In genomic region chr14:75549169-75549568, GRCh38 we compare ENCODE assay signal across 10 cellular contexts. TPM values are rescaled to one million over a fixed set of nuclear protein-coding genes. Genes with fewer than 3 reads are reported as not detected.
DNase-seq lines count a peak whose midpoint lies in the region; ATAC-seq, FAIRE-seq and TF ChIP-seq lines count a peak whose summit lies in the region.
"Had no signal": no experiment of that assay in that cellular context is flagged by ENCODE, and none has a peak within 500 bp of the region (broad histone marks: within the 10 kb centered on the region; RNA-seq: fewer than 3 reads in every experiment).

No MANE protein-coding gene starts in this region.

- in situ Hi-C loops in HepG2 (cut with HindIII; ENCODE audit: extremely low pct_ligation_motif_present, low pct_unique_long_range_greater_than_20kb) (no loop called here), GM23248 (cut with MboI) (no loop called here)

- peak overlapping the region; percentile 51; the same call in 1 of the 2 replicates for H3K4me2 ChIP-seq in HepG2 (ENCODE audit: low read depth, low read length)
- H3K4me2 ChIP-seq in GM23248 (ENCODE audit: unreplicated experiment) = no peak overlapping the region
- H3K4me2 ChIP-seq: KMS-11 had no signal

- POLR2A ChIA-PET in HepG2 (lab: Yijun Ruan, JAX) = interaction anchor here (1.1 to 2.8 kb wide), 3 partner anchors 9 to 14 kb away, joined by 3 to 13 read pairs (median 7); no protein-coding TSS in a partner anchor

- H3K9me2 ChIP-seq in GM23248 (ENCODE audit: insufficient read depth) = no peaks in the 10 kb centered on the region

- peak; percentile 72 for ATAC-seq in GM18502 (IDR thresholded peaks at IDR 0.05; ENCODE audit: poor library complexity, unreplicated experiment)
- ATAC-seq in GM19468 (IDR thresholded peaks at IDR 0.05; ENCODE audit: extremely low read depth, unreplicated experiment) = peak; percentile 54
- ATAC-seq in HG03196 (IDR thresholded peaks at IDR 0.05; ENCODE audit: unreplicated experiment) = peak; percentile 49
- ATAC-seq in HepG2 = no peak
- ATAC-seq in esophagus mucosa = no peak

- H3K27ac ChIP-seq in HepG2 (ENCODE audit: extremely low read length, insufficient read depth, low read length) (no peak overlapping the region), GM23248 (no peak overlapping the region)
- H3K27ac ChIP-seq: KMS-11 had no signal

- DNase-seq in HepG2 (ENCODE audit: low spot score) = no peak
- no peak for DNase-seq in GM23248
- no peak for DNase-seq in NCI-H345 treated with DMSO at 0.1 percent for 48 hours (lab: John Stamatoyannopoulos, UW; ENCODE audit: unreplicated experiment)
- DNase-seq: NCI-H510A treated with DMSO at 0.1 percent for 48 hours had no signal

- H3K9ac ChIP-seq in HepG2 (ENCODE audit: insufficient read depth, low read depth, low read length) = no peak overlapping the region
- H3K9ac ChIP-seq in GM23248 = no peak overlapping the region
- H3K9ac ChIP-seq: KMS-11 had no signal

- intact Hi-C loops in HepG2 (cut with micrococcal nuclease; ENCODE audit: unreplicated experiment) = no loop called here

- BruUV-seq in HepG2 (replicated peaks; lab: Mats Ljungman, UMichigan) = no TSS peak

- no peaks in the 10 kb centered on the region for H3K79me2 ChIP-seq in HepG2 (ENCODE audit: insufficient read depth, low read length)
- no peaks in the 10 kb centered on the region for H3K79me2 ChIP-seq in GM23248 (ENCODE audit: insufficient read depth)

- FAIRE-seq in HepG2 (lab: Jason Lieb, UNC) = no peak
- FAIRE-seq: H54 had no signal

- peaks cover 9% of the 10 kb centered on the region for H3K4me1 ChIP-seq in HepG2 (ENCODE audit: insufficient read depth, low read length)
- no peaks in the 10 kb centered on the region for H3K4me1 ChIP-seq in GM23248 (ENCODE audit: insufficient read depth)

- H3F3A ChIP-seq in GM23248 (ENCODE audit: insufficient read depth) = no peaks in the 10 kb centered on the region

- TF ChIP-seq EP300 in HepG2 (IDR thresholded peaks at IDR 0.05; ENCODE audit: low read depth in 2 of 2, low read length in 2 of 2) (no peak), HepG2 (CRISPR knock-in tag; IDR thresholded peaks at IDR 0.05; ENCODE audit: borderline replicate concordance) (no peak)

- TF ChIP-seq POLR2A in HepG2 (IDR thresholded peaks at IDR 0.05; ENCODE audit: insufficient read depth in 1 of 2, low read depth in 2 of 2, low read length in 2 of 2) = no peak

- WGBS in HepG2 (ENCODE audit: low lambda C conversion rate) = 69% methylated on average over 5 of the region's 5 CpGs
- 70 to 80% methylated on average over 5 of the region's 5 CpGs for WGBS in GM23248 (ENCODE audit: low coverage in 1 of 2, low lambda C conversion rate in 2 of 2, missing lambda C conversion rate in 2 of 2), 2 experiments

- no peak for TF ChIP-seq CTCF in HepG2 (CRISPR knock-in tag; IDR thresholded peaks at IDR 0.05)

- no peaks in the 10 kb centered on the region for H3K9me3 ChIP-seq in HepG2 (ENCODE audit: low read length)
- no peaks in the 10 kb centered on the region for H3K9me3 ChIP-seq in GM23248 (ENCODE audit: low read depth)

- no peak for TF ChIP-seq RAD21 in HepG2 (CRISPR knock-in tag; IDR thresholded peaks at IDR 0.05)

- CTCF ChIA-PET in HepG2 (lab: Yijun Ruan, JAX; ENCODE audit: low intra/inter-chr PET ratio, low total read pairs) = no interaction called here

- no peak overlapping the region for H3K4me3 ChIP-seq in HepG2 (replicated peaks in 1 of 3; ENCODE audit: insufficient read depth in 1 of 3, low read depth in 2 of 3, low read length in 3 of 3)
- no peak overlapping the region for H3K4me3 ChIP-seq in GM23248

- peaks cover 0 to 11% of the 10 kb centered on the region in 2 experiments; a peak in 1 of 5 replicates for H3K27me3 ChIP-seq in HepG2 (ENCODE audit: control insufficient read depth in 1 of 2, insufficient read depth in 2 of 2, low read length in 2 of 2)
- H3K27me3 ChIP-seq in GM23248 (replicated peaks; ENCODE audit: insufficient read depth) = peaks cover 12% of the 10 kb centered on the region; the same call in 1 of the 2 replicates

- H3K36me3 ChIP-seq in HepG2 (replicated peaks in 1 of 2; ENCODE audit: control insufficient read depth in 1 of 2, insufficient read depth in 2 of 2, low read length in 2 of 2) (no peaks in the 10 kb centered on the region), GM23248 (ENCODE audit: low read depth) (no peaks in the 10 kb centered on the region)

- no peak overlapping the region for H2AFZ ChIP-seq in HepG2 (ENCODE audit: low read length)
- no peak overlapping the region for H2AFZ ChIP-seq in GM23248

- H4K20me1 ChIP-seq in HepG2 (ENCODE audit: insufficient read depth, low read length) = no peaks in the 10 kb centered on the region; the same call in 1 of the 2 replicates
- no peaks in the 10 kb centered on the region for H4K20me1 ChIP-seq in GM23248 (ENCODE audit: insufficient read depth)

TF ChIP-seq in HepG2, 621 proteins besides CTCF, POLR2A, EP300 and RAD21 (continues in another document):
- no peak for TF ChIP-seq SALL1 (CRISPR knock-in tag; IDR thresholded peaks at IDR 0.05)

RNA-seq across cellular contexts. Expression of gene BATF, which starts 26.9 kb away (rescaled TPM):
- 0.22 and 0.44 TPM in 2 replicates for total RNA-seq in HepG2 (2016; rRNA removed; fragmentation: Illumina TruSeq; extraction: Trizol)
- total RNA-seq in HepG2 (2016; cell fraction: cytosol; rRNA removed; fragmentation: Illumina TruSeq; extraction: Trizol; ENCODE audit: low read depth) = 0.26 and 0.30 TPM in 2 replicates
- 0.19 TPM in 1 of 2 replicates, not detected in the other for total RNA-seq in HepG2 (2016; cell fraction: insoluble cytoplasmic fraction; rRNA removed; fragmentation: Illumina TruSeq; extraction: Trizol)
- total RNA-seq in HepG2 (2016; cell fraction: membrane; rRNA removed; fragmentation: Illumina TruSeq; extraction: Trizol) = 0.53 and 0.96 TPM in 2 replicates
- total RNA-seq in HepG2 (2016; cell fraction: nucleus; rRNA removed; fragmentation: Illumina TruSeq; extraction: Trizol) = not detected in 2 replicates
- polyA plus RNA-seq in HepG2 (2011; rRNA removed) = 0.37 and 0.88 TPM in 2 replicates
- polyA plus RNA-seq in HepG2 (2011; cell fraction: cytosol; rRNA removed) = 0.31 and 0.60 TPM in 2 replicates
- 0.48 TPM in 2 replicates for polyA plus RNA-seq in HepG2 (2011; cell fraction: nucleus; rRNA removed)
- 0.20 TPM in 1 of 2 replicates, not detected in the other for polyA plus RNA-seq in HepG2 (2012)
- polyA plus RNA-seq in HepG2 (2016; cell fraction: cytosol; fragmentation: Illumina TruSeq; extraction: Trizol; ENCODE audit: low read depth) = 0.44 and 0.83 TPM in 2 replicates
- polyA plus RNA-seq in HepG2 (2016; cell fraction: insoluble cytoplasmic fraction; fragmentation: Illumina TruSeq; extraction: Trizol; ENCODE audit: low read depth) = 0.41 TPM in 1 of 2 replicates, not detected in the other
- polyA plus RNA-seq in HepG2 (2016; cell fraction: membrane; fragmentation: Illumina TruSeq; extraction: Trizol; ENCODE audit: low read depth) = 0.79 and 0.93 TPM in 2 replicates
- not detected in 2 replicates for polyA plus RNA-seq in HepG2 (2016; cell fraction: nucleus; fragmentation: Illumina TruSeq; extraction: Trizol; ENCODE audit: insufficient read depth, low read depth)
- polyA minus RNA-seq in HepG2 (2011; rRNA and poly(A)+ RNA removed; ENCODE audit: low replicate concordance) = 0.70 TPM in 1 of 2 replicates, not detected in the other
- polyA minus RNA-seq in HepG2 (2011; cell fraction: cytosol; rRNA and poly(A)+ RNA removed) = 0.69 TPM in 1 of 2 replicates, not detected in the other
- 0.62 TPM in 1 of 2 replicates, not detected in the other for polyA minus RNA-seq in HepG2 (2011; cell fraction: nucleus; rRNA and poly(A)+ RNA removed)
- total RNA-seq in GM23248 (2014; rRNA removed; shearing (Covaris generic)) = not detected in 2 replicates
- 0.56 TPM in 1 of 2 replicates, not detected in the other for polyA plus RNA-seq in GM23248 (2016; fragmentation: Nextera tagmentation; extraction: Ambion mirVana)
- 0.84 TPM for total RNA-seq in esophagus mucosa

RNA-seq across cellular contexts. Expression of gene FLVCR2, which starts 29.3 kb away (rescaled TPM):
- total RNA-seq in HepG2 (2016; rRNA removed; fragmentation: Illumina TruSeq; extraction: Trizol) = 5.5 and 9.9 TPM in 2 replicates
- total RNA-seq in HepG2 (2016; cell fraction: cytosol; rRNA removed; fragmentation: Illumina TruSeq; extraction: Trizol; ENCODE audit: low read depth) = 7.3 and 7.4 TPM in 2 replicates
- total RNA-seq in HepG2 (2016; cell fraction: insoluble cytoplasmic fraction; rRNA removed; fragmentation: Illumina TruSeq; extraction: Trizol) = 5.0 and 9.9 TPM in 2 replicates
- 4.0 TPM in 2 replicates for total RNA-seq in HepG2 (2016; cell fraction: membrane; rRNA removed; fragmentation: Illumina TruSeq; extraction: Trizol)
- 10.9 and 16.4 TPM in 2 replicates for total RNA-seq in HepG2 (2016; cell fraction: nucleus; rRNA removed; fragmentation: Illumina TruSeq; extraction: Trizol)
- 10.5 and 10.8 TPM in 2 replicates for polyA plus RNA-seq in HepG2 (2011; rRNA removed)
- polyA plus RNA-seq in HepG2 (2011; cell fraction: cytosol; rRNA removed) = 7.4 and 9.1 TPM in 2 replicates
- 8.0 and 8.1 TPM in 2 replicates for polyA plus RNA-seq in HepG2 (2011; cell fraction: nucleus; rRNA removed)
- polyA plus RNA-seq in HepG2 (2012) = 5.6 and 6.4 TPM in 2 replicates
- 0.65 and 1.3 TPM in 2 replicates for polyA plus RNA-seq in HepG2 (2016; cell fraction: cytosol; fragmentation: Illumina TruSeq; extraction: Trizol; ENCODE audit: low read depth)
- 4.2 and 5.4 TPM in 2 replicates for polyA plus RNA-seq in HepG2 (2016; cell fraction: insoluble cytoplasmic fraction; fragmentation: Illumina TruSeq; extraction: Trizol; ENCODE audit: low read depth)
- 1.6 and 1.8 TPM in 2 replicates for polyA plus RNA-seq in HepG2 (2016; cell fraction: membrane; fragmentation: Illumina TruSeq; extraction: Trizol; ENCODE audit: low read depth)
- 10.5 and 14.8 TPM in 2 replicates for polyA plus RNA-seq in HepG2 (2016; cell fraction: nucleus; fragmentation: Illumina TruSeq; extraction: Trizol; ENCODE audit: insufficient read depth, low read depth)
- 13.9 and 28.4 TPM in 2 replicates for polyA minus RNA-seq in HepG2 (2011; rRNA and poly(A)+ RNA removed; ENCODE audit: low replicate concordance)
- 9.8 and 11.6 TPM in 2 replicates for polyA minus RNA-seq in HepG2 (2011; cell fraction: cytosol; rRNA and poly(A)+ RNA removed)
- 15.9 and 16.5 TPM in 2 replicates for polyA minus RNA-seq in HepG2 (2011; cell fraction: nucleus; rRNA and poly(A)+ RNA removed)
- total RNA-seq in GM23248 (2014; rRNA removed; shearing (Covaris generic)) = not detected in 2 replicates
- 0.33 TPM in 1 of 2 replicates, not detected in the other for polyA plus RNA-seq in GM23248 (2016; fragmentation: Nextera tagmentation; extraction: Ambion mirVana)
- 7.0 TPM for total RNA-seq in esophagus mucosa

Comparison
In these comparisons a context has a peak if more than half of its experiments do, and no peak if none do; other contexts are left out.
1. ATAC-seq: peak in GM18502 (single experiment), GM19468 (single experiment) and HG03196 (single experiment); none in HepG2 (single experiment) and esophagus mucosa (single experiment).